In the genomic region with DNA sequence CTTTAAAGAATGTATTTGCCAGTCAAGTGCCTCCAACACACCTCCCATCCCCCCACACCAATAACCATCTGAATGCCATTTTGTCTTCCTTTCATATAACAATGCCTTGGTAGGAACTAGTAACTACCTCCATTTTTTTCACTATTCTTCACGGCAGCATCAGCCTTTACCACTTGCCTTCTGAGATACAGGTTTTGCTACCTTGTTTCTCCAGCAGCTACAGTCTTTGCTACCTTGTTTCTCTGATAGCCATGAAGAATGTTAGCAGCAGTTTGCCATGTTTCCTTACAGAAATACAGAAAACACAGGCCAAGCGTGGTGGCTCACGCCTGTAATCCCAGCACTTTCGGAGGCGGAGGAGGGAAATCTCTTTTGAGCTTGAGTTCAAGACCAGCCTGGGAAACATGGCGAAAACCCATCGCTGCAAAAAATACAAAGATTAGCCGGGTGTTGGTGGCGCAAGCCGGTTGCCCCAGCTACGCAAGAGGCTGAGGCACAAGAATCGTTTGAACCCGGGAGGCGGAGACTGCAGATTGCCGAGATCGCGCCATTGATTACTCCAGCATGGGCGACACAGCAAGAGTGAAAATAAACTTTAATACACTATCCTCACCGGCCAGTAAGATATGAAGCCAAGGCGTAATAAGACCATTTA, we compare ENCODE assay signal across 8 cellular contexts.
A peak's percentile ranks its signal among the peaks of the same experiment; 100 is the strongest.
DNase-seq lines count a peak whose midpoint lies in the region; ATAC-seq and TF ChIP-seq lines count a peak whose summit lies in the region.

No MANE protein-coding gene starts in this region.

- peaks cover 6% of the 10 kb centered on the region for H3K36me3 Mint-ChIP-seq in activated T-cell treated with anti-CD3 and anti-CD28 coated beads, Interleukin-2, amount 50 U/mL, for 24 hours (ENCODE audit: low read depth)

- H3K27me3 Mint-ChIP-seq in activated T-cell treated with anti-CD3 and anti-CD28 coated beads, Interleukin-2, amount 50 U/mL, for 24 hours: no peaks in the 10 kb centered on the region

- H3K27me3 ChIP-seq in heart right ventricle: peaks cover 0 to 33% (median 0%) of the 10 kb centered on the region in 7 donors

- H3K4me3 Mint-ChIP-seq in activated T-cell treated with anti-CD3 and anti-CD28 coated beads, Interleukin-2, amount 50 U/mL, for 24 hours: peak overlapping the region; percentile 84

- H3K4me1 Mint-ChIP-seq in activated T-cell treated with anti-CD3 and anti-CD28 coated beads, Interleukin-2, amount 50 U/mL, for 24 hours (ENCODE audit: low read depth): peaks cover 51% of the 10 kb centered on the region

- intact Hi-C loops in heart right ventricle (cut with DNase I): loop anchor here in 2 of 10 donors (10.0 kb wide), 2 partner anchors 133 to 1287 kb away; partner anchors contain the start of gene ZNF184 (in 1 of the 2)

- no peaks in the 10 kb centered on the region for H3K36me3 ChIP-seq in heart right ventricle

- DNase-seq in DMS53 (lab: John Stamatoyannopoulos, UW) (peak; percentile 82), NCI-H146 (lab: John Stamatoyannopoulos, UW) (peak; percentile 83), heart right ventricle (no peak), skeletal muscle cell (ENCODE audit: low read depth) (no peak), NCI-H1436 treated with DMSO at 0.1 percent for 48 hours (lab: John Stamatoyannopoulos, UW) (no peak), HuH-7 (ENCODE audit: low spot score) (no peak)
- DNase-seq in activated T-cell treated with anti-CD3 and anti-CD28 coated beads, Interleukin-2, amount 50 U/mL, for 24 hours: peak; percentile 52

- H3K4me1 ChIP-seq in heart right ventricle: peaks cover 0 to 41% (median 21%) of the 10 kb centered on the region in 9 donors

- no peaks in the 10 kb centered on the region for H3K9me3 ChIP-seq in heart right ventricle

- TF ChIP-seq CTCF in heart right ventricle (IDR thresholded peaks at IDR 0.05): no peak

- peak overlapping the region; percentile 47 to 74 (median 62) for H3K4me3 ChIP-seq in heart right ventricle
- peak overlapping the region; percentile 69 for H3K4me3 ChIP-seq in skeletal muscle cell (ENCODE audit: low read depth, low read length)

- peak overlapping the region in 9 of 10 donors; percentile 70 to 88 (median 77) for H3K27ac ChIP-seq in heart right ventricle

- 8 to 12% methylated on average over 20 of the region's 20 CpGs for WGBS in heart right ventricle, 2 donors

- H3K9me3 Mint-ChIP-seq in activated T-cell treated with anti-CD3 and anti-CD28 coated beads, Interleukin-2, amount 50 U/mL, for 24 hours: no peaks in the 10 kb centered on the region

- peak overlapping the region; percentile 96 for H3K27ac Mint-ChIP-seq in activated T-cell treated with anti-CD3 and anti-CD28 coated beads, Interleukin-2, amount 50 U/mL, for 24 hours

- ATAC-seq in GM21825 (IDR thresholded peaks at IDR 0.05; ENCODE audit: unreplicated experiment): peak; percentile 18
- peak in 2 of 8 donors; percentile 10 to 23 for ATAC-seq in heart right ventricle

Comparison
In these comparisons a context has a peak if more than half of its experiments do, and no peak if none do; other contexts are left out.
1. DNase-seq: peak in DMS53 (single experiment), NCI-H146 (single experiment) and activated T-cell treated with anti-CD3 and anti-CD28 coated beads, Interleukin-2, amount 50 U/mL, for 24 hours (single experiment); none in heart right ventricle (0 of 2), skeletal muscle cell (single experiment), NCI-H1436 treated with DMSO at 0.1 percent for 48 hours (single experiment) and HuH-7 (single experiment).